ENCODE assay signal across 19 cellular contexts in genomic region chr5:176754376-176754942, GRCh38. TPM values are rescaled to one million over a fixed set of nuclear protein-coding genes. Genes with fewer than 3 reads are reported as not detected.
A peak's percentile ranks its signal among the peaks of the same experiment; 100 is the strongest.
DNase-seq lines count a peak whose midpoint lies in the region; ATAC-seq, FAIRE-seq and TF ChIP-seq lines count a peak whose summit lies in the region.
"Had no signal": no experiment of that assay in that cellular context is flagged by ENCODE, and none has a peak within 500 bp of the region (broad histone marks: within the 10 kb centered on the region; RNA-seq: fewer than 3 reads in every experiment).

No MANE protein-coding gene starts in this region.

- H2AFZ ChIP-seq in astrocyte (ENCODE audit: low read depth, low read length): no peak overlapping the region

- intact Hi-C loops in kidney (cut with DNase I) (no loop called here), lower leg skin (cut with DNase I; ENCODE audit: low total_unique reads) (no loop called here)

- peaks cover 19% of the 10 kb centered on the region for H3K27me3 ChIP-seq in astrocyte (ENCODE audit: insufficient read depth, low read length)

- no peaks in the 10 kb centered on the region for H3K36me3 Mint-ChIP-seq in astrocyte (ENCODE audit: low read depth, unreplicated experiment)
- H3K36me3 Mint-ChIP-seq: CD14-positive monocyte had no signal

- DNase-seq in ELR (ENCODE audit: low read depth) (peak; percentile 71), M059J (ENCODE audit: low read depth) (peak; percentile 16), astrocyte (ENCODE audit: low read depth) (no peak), iris pigment epithelial cell (ENCODE audit: low read depth) (peak; percentile 7), NCI-H2227 (lab: John Stamatoyannopoulos, UW; ENCODE audit: unreplicated experiment) (no peak), kidney (no peak), lower leg skin (ENCODE audit: low spot score in 2 of 2) (no peak)
- DNase-seq: ACHN, AML-193, DMS 273 treated with DMSO at 0.1 percent for 48 hours, KBM-7, NCI-H1092, NCI-H2081 treated with DMSO at 0.1 percent for 48 hours, NCI-H2227 treated with DMSO at 0.1 percent for 48 hours, NCI-H526 had no signal

- H3K4me3 ChIP-seq in astrocyte (ENCODE audit: insufficient read depth, low read depth, low read length) (no peak overlapping the region), kidney (ENCODE audit: low read length in 2 of 2) (no peak overlapping the region), lower leg skin (ENCODE audit: low read depth, poor library complexity, severe bottlenecking) (no peak overlapping the region)
- H3K4me3 ChIP-seq: HAP-1 had no signal

- H3K4me1 Mint-ChIP-seq in astrocyte (ENCODE audit: low read depth, unreplicated experiment): peaks cover 8% of the 10 kb centered on the region
- H3K4me1 Mint-ChIP-seq: CD14-positive monocyte had no signal

- H3K4me1 ChIP-seq in astrocyte (ENCODE audit: insufficient read depth, low read length): no peaks in the 10 kb centered on the region
- H3K4me1 ChIP-seq in kidney (ENCODE audit: control insufficient read depth in 1 of 2, insufficient read depth in 1 of 2, low read depth in 1 of 2, low read length in 2 of 2): no peaks in the 10 kb centered on the region
- H3K4me1 ChIP-seq: HAP-1 had no signal

- H3K79me2 ChIP-seq in astrocyte (ENCODE audit: insufficient read depth, low read length): no peaks in the 10 kb centered on the region

- no peaks in the 10 kb centered on the region for H4K20me1 ChIP-seq in astrocyte (ENCODE audit: insufficient read depth, low read length)

- H3K9me3 Mint-ChIP-seq in astrocyte (ENCODE audit: unreplicated experiment): peaks cover 10% of the 10 kb centered on the region

- H3K36me3 ChIP-seq in astrocyte (ENCODE audit: insufficient read depth, low read length): no peaks in the 10 kb centered on the region
- no peaks in the 10 kb centered on the region for H3K36me3 ChIP-seq in kidney (ENCODE audit: control insufficient read depth in 1 of 2, insufficient read depth in 2 of 2, low read length in 2 of 2)
- H3K36me3 ChIP-seq: HAP-1 had no signal

- peak overlapping the region; percentile 27 for H3K27ac Mint-ChIP-seq in astrocyte (ENCODE audit: unreplicated experiment)
- H3K27ac Mint-ChIP-seq: CD14-positive monocyte had no signal

- H3K27ac ChIP-seq in astrocyte (ENCODE audit: low read depth, low read length): no peak overlapping the region
- no peak overlapping the region for H3K27ac ChIP-seq in kidney (ENCODE audit: low read depth in 2 of 2, low read length in 2 of 2)

- no peaks in the 10 kb centered on the region for H3K9me3 ChIP-seq in astrocyte (ENCODE audit: insufficient read depth, low read depth, low read length)
- peaks cover 4 to 6% of the 10 kb centered on the region in 2 donors for H3K9me3 ChIP-seq in kidney (ENCODE audit: control insufficient read depth in 1 of 2, low read length in 2 of 2)
- H3K9me3 ChIP-seq: HAP-1 had no signal

- H3K27me3 Mint-ChIP-seq in astrocyte (ENCODE audit: low read depth, unreplicated experiment): peaks cover 10% of the 10 kb centered on the region

- TF ChIP-seq POLR2A in lower leg skin (IDR thresholded peaks at IDR 0.05): no peak

- ATAC-seq in GM19397 (IDR thresholded peaks at IDR 0.05; ENCODE audit: unreplicated experiment): no peak

- FAIRE-seq in astrocyte (lab: Jason Lieb, UNC) (no peak), kidney (lab: Jason Lieb, UNC) (no peak)

- H3K9ac ChIP-seq in astrocyte (ENCODE audit: low read length) (no peak overlapping the region), kidney (ENCODE audit: low read length in 2 of 2) (no peak overlapping the region)

- no peak overlapping the region for H3K4me3 Mint-ChIP-seq in astrocyte (ENCODE audit: unreplicated experiment)
- H3K4me3 Mint-ChIP-seq: CD14-positive monocyte had no signal

- WGBS in lower leg skin, 2 donors: 88 to 94% methylated on average over 2 of the region's 2 CpGs

- no peak overlapping the region for H3K4me2 ChIP-seq in astrocyte (ENCODE audit: low read length)

- TF ChIP-seq CTCF in astrocyte (IDR thresholded peaks at IDR 0.05; ENCODE audit: insufficient read depth, low read depth, low read length): no peak
- no peak for TF ChIP-seq CTCF in kidney (IDR thresholded peaks at IDR 0.05; ENCODE audit: borderline replicate concordance, extremely low read depth, insufficient read depth)
- TF ChIP-seq CTCF in lower leg skin (IDR thresholded peaks at IDR 0.05): no peak

RNA-seq across cellular contexts. Expression of gene UNC5A, which starts 55.9 kb away (rescaled TPM):
- 0.05 and 0.12 TPM in 2 replicates for total RNA-seq in M059J (2014; rRNA removed; shearing (Covaris generic))
- total RNA-seq in astrocyte (0.67 and 0.70 TPM in 2 replicates), kidney (1.5 TPM), lower leg skin (under 1 TPM in 3 of 4 donors, not detected in 1; 0.13 to 0.25 (median 0.23) TPM)
- not detected for polyA plus RNA-seq in kidney (ENCODE audit: insufficient read depth, low read depth, low replicate concordance)
- total RNA-seq: SK-MEL-5 had no signal

Comparison
In these comparisons a context has a peak if more than half of its experiments do, and no peak if none do; other contexts are left out.
1. DNase-seq: peak in ELR (single experiment), M059J (single experiment) and iris pigment epithelial cell (single experiment); none in astrocyte (single experiment), NCI-H2227 (single experiment), kidney (single experiment) and lower leg skin (0 of 2).